In the genomic region with DNA sequence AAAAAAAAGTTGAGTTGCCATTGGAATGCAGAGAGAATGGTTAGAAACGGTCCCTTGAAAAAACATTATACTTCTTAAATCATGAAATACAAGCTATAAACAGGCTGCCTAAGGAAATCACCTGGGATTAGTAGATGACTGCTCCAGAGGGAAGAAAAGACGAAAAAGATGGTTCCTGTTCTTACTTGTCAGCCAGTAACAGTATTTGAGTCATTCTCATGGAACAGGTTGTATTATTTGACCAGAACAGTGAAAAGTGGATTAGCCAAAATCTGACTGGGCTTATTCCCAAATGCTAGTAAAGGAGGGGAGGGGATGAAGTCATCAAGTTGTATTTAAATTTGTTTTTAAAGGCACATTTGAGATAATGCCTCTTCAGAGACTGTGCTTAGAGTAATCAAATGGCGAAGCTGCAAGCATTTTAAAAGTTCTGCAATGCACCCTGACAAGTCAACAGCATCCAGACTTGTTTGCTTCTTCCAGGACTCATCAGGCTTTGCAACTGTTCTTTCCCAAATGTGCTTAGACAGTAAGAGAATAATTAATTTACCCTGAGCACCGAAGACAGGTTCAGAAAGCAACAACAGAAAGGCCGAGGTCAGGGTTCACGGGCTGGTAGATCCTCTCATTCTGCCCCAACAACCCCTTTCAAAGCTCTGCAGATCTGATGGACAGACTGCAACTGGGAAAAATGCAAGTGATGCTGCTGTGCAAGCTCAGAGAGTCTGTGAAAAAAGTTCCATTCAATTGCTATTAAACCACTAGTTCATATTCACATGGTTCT, we compare ENCODE assay signal across 15 cellular contexts.
DNase-seq lines count a peak whose midpoint lies in the region; ATAC-seq lines count a peak whose summit lies in the region.
"Had no signal": no experiment of that assay in that cellular context is flagged by ENCODE, and none has a peak within 500 bp of the region (broad histone marks: within the 10 kb centered on the region; RNA-seq: fewer than 3 reads in every experiment).

No MANE protein-coding gene starts in this region.

- intact Hi-C loops in activated CD4-positive, alpha-beta T cell treated with anti-CD3 and anti-CD28 coated beads, Interleukin-2, amount 10 ng/mL, durations not matched to agents 24 days and 14 days (cut with micrococcal nuclease) = no loop called here

- peaks cover 3% of the 10 kb centered on the region for H3K9me3 Mint-ChIP-seq in activated CD4-positive, alpha-beta T cell treated with anti-CD3 and anti-CD28 coated beads, Interleukin-2, amount 10 ng/mL, durations not matched to agents 24 days and 14 days

- H3K4me3 Mint-ChIP-seq in activated CD4-positive, alpha-beta T cell treated with anti-CD3 and anti-CD28 coated beads, Interleukin-2, amount 10 ng/mL, durations not matched to agents 24 days and 14 days = no peak overlapping the region
- H3K4me3 Mint-ChIP-seq: B cell; CD4-positive, alpha-beta T cell had no signal

- DNase-seq in NCI-H446 treated with DMSO at 0.1 percent for 48 hours (lab: John Stamatoyannopoulos, UW) (peak; percentile 19), astrocyte of the hippocampus (ENCODE audit: low read depth, low spot score) (peak; percentile 0), retina (peak; percentile 22), HK-2 (ENCODE audit: unreplicated experiment) (no peak)
- no peak for DNase-seq in activated CD4-positive, alpha-beta T cell treated with anti-CD3 and anti-CD28 coated beads, Interleukin-2, amount 10 ng/mL, durations not matched to agents 24 days and 14 days
- DNase-seq: ACHN; C1 segment of cervical spinal cord; Calu3; CD4-positive, alpha-beta T cell; DMS 273 treated with DMSO at 0.1 percent for 48 hours; GOT3 had no signal

- peak; percentile 88 for ATAC-seq in esophagus mucosa
- no peak for ATAC-seq in HG03565 (IDR thresholded peaks at IDR 0.05; ENCODE audit: unreplicated experiment)
- ATAC-seq in HG02970 (IDR thresholded peaks at IDR 0.05; ENCODE audit: low FRiP score, unreplicated experiment) = no peak

- no peaks in the 10 kb centered on the region for H3K36me3 Mint-ChIP-seq in activated CD4-positive, alpha-beta T cell treated with anti-CD3 and anti-CD28 coated beads, Interleukin-2, amount 10 ng/mL, durations not matched to agents 24 days and 14 days (ENCODE audit: low read depth)

- H3K4me1 Mint-ChIP-seq in activated CD4-positive, alpha-beta T cell treated with anti-CD3 and anti-CD28 coated beads, Interleukin-2, amount 10 ng/mL, durations not matched to agents 24 days and 14 days = no peaks in the 10 kb centered on the region
- H3K4me1 Mint-ChIP-seq: B cell had no signal

- H3K27me3 Mint-ChIP-seq in activated CD4-positive, alpha-beta T cell treated with anti-CD3 and anti-CD28 coated beads, Interleukin-2, amount 10 ng/mL, durations not matched to agents 24 days and 14 days = no peaks in the 10 kb centered on the region
- H3K27me3 Mint-ChIP-seq: B cell; CD4-positive, alpha-beta T cell had no signal

- no peak overlapping the region for H3K27ac Mint-ChIP-seq in activated CD4-positive, alpha-beta T cell treated with anti-CD3 and anti-CD28 coated beads, Interleukin-2, amount 10 ng/mL, durations not matched to agents 24 days and 14 days
- H3K27ac Mint-ChIP-seq: B cell; CD4-positive, alpha-beta T cell had no signal

Comparison
In these comparisons a context has a peak if more than half of its experiments do, and no peak if none do; other contexts are left out.
1. DNase-seq: peak in NCI-H446 treated with DMSO at 0.1 percent for 48 hours (single experiment), astrocyte of the hippocampus (single experiment) and retina (single experiment); none in activated CD4-positive, alpha-beta T cell treated with anti-CD3 and anti-CD28 coated beads, Interleukin-2, amount 10 ng/mL, durations not matched to agents 24 days and 14 days (single experiment) and HK-2 (single experiment).